Comparison of ENCODE assay signal across 15 cellular contexts in the genomic region with DNA sequence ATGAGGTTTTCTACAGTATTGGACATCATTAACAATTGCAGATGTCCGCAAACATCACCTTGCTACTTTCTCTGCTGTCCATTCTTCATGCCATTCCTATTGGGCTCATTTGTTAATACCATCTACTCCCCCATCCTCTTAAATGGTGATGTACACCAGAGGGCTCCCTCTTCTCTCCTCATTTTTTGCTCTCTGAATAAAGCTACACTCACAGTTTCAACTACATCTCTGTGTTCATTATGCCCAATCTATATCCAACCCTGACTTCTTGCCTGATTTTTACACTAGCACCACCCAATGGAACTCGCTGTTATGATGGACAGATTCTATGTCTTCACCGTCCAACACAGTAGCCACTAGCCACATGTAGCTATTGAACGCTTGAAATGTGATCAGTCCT.
"Had no signal": no experiment of that assay in that cellular context is flagged by ENCODE, and none has a peak within 500 bp of the region (broad histone marks: within the 10 kb centered on the region; RNA-seq: fewer than 3 reads in every experiment).

No MANE protein-coding gene starts in this region.

- H3K27me3 Mint-ChIP-seq: activated CD4-positive, alpha-beta T cell treated with anti-CD3 and anti-CD28 coated beads, Interleukin-2, amount 10 ng/mL, durations not matched to agents 7 days and 5 days; activated naive CD8-positive, alpha-beta T cell treated with anti-CD3 and anti-CD28 coated beads for 36 hours; central memory CD8-positive, alpha-beta T cell; stimulated activated memory B cell treated with anti-CD40 and anti-IgM and Interleukin-4, amounts not matched to agents 10 μg/mL and 1 μg/mL and 100 μg/mL, for 72 hours had no signal

- H3K9me3 Mint-ChIP-seq: stimulated activated memory B cell treated with anti-CD40 and anti-IgM and Interleukin-4, amounts not matched to agents 10 μg/mL and 1 μg/mL and 100 μg/mL, for 72 hours had no signal

- ATAC-seq: heart left ventricle; left cardiac atrium; lower lobe of right lung; stimulated activated memory B cell treated with anti-CD40 and anti-IgM and Interleukin-4, amounts not matched to agents 10 μg/mL and 1 μg/mL and 100 μg/mL, for 72 hours; WTC11 had no signal

- H3K4me1 Mint-ChIP-seq: activated CD4-positive, alpha-beta T cell treated with anti-CD3 and anti-CD28 coated beads, Interleukin-2, amount 10 ng/mL, durations not matched to agents 7 days and 5 days; activated naive CD8-positive, alpha-beta T cell treated with anti-CD3 and anti-CD28 coated beads for 36 hours; central memory CD8-positive, alpha-beta T cell; stimulated activated memory B cell treated with anti-CD40 and anti-IgM and Interleukin-4, amounts not matched to agents 10 μg/mL and 1 μg/mL and 100 μg/mL, for 72 hours; WTC11 had no signal

- H3K36me3 ChIP-seq: brain microvascular endothelial cell, heart left ventricle, lower lobe of right lung had no signal

- H3K27me3 ChIP-seq: brain microvascular endothelial cell, heart left ventricle had no signal

- H3K4me3 Mint-ChIP-seq: activated CD4-positive, alpha-beta T cell treated with anti-CD3 and anti-CD28 coated beads, Interleukin-2, amount 10 ng/mL, durations not matched to agents 7 days and 5 days; activated naive CD8-positive, alpha-beta T cell treated with anti-CD3 and anti-CD28 coated beads for 36 hours; activated T-helper 1 cell treated with anti-CD3 and anti-CD28 coated beads, Interleukin-12 subunit alpha, Interleukin-12 subunit beta, Interleukin-2, Interleukin-4 antibody, amounts not matched to agents 30 ng/mL and 10 ng/mL and 1 ng/mL, durations not matched to agents 14 hours and 24 hours and 36 hours; central memory CD8-positive, alpha-beta T cell; nephron; stimulated activated memory B cell treated with anti-CD40 and anti-IgM and Interleukin-4, amounts not matched to agents 10 μg/mL and 1 μg/mL and 100 μg/mL, for 72 hours; WTC11 had no signal

- H3K27ac Mint-ChIP-seq: activated CD4-positive, alpha-beta T cell treated with anti-CD3 and anti-CD28 coated beads, Interleukin-2, amount 10 ng/mL, durations not matched to agents 7 days and 5 days; activated naive CD8-positive, alpha-beta T cell treated with anti-CD3 and anti-CD28 coated beads for 36 hours; activated T-helper 1 cell treated with anti-CD3 and anti-CD28 coated beads, Interleukin-12 subunit alpha, Interleukin-12 subunit beta, Interleukin-2, Interleukin-4 antibody, amounts not matched to agents 30 ng/mL and 10 ng/mL and 1 ng/mL, durations not matched to agents 14 hours and 24 hours and 36 hours; nephron; stimulated activated memory B cell treated with anti-CD40 and anti-IgM and Interleukin-4, amounts not matched to agents 10 μg/mL and 1 μg/mL and 100 μg/mL, for 72 hours; WTC11 had no signal

- H3K27ac ChIP-seq: brain microvascular endothelial cell, heart left ventricle, lower lobe of right lung had no signal

- H3K36me3 Mint-ChIP-seq: activated naive CD8-positive, alpha-beta T cell treated with anti-CD3 and anti-CD28 coated beads for 36 hours; stimulated activated memory B cell treated with anti-CD40 and anti-IgM and Interleukin-4, amounts not matched to agents 10 μg/mL and 1 μg/mL and 100 μg/mL, for 72 hours; WTC11 had no signal

- H3K4me1 ChIP-seq: heart left ventricle, lower lobe of right lung had no signal

- H3K4me3 ChIP-seq: heart left ventricle, lower lobe of right lung had no signal

- DNase-seq: activated CD4-positive, alpha-beta T cell treated with anti-CD3 and anti-CD28 coated beads, Interleukin-2, amount 10 ng/mL, durations not matched to agents 7 days and 5 days; activated naive CD8-positive, alpha-beta T cell treated with anti-CD3 and anti-CD28 coated beads for 36 hours; brain microvascular endothelial cell; effector CD8-positive, alpha-beta T cell; foreskin melanocyte; heart left ventricle; left cardiac atrium; lower lobe of right lung; nucleus accumbens; stimulated activated CD4-positive, alpha-beta T cell treated with anti-CD3 and anti-CD28 coated beads, Interleukin-2, amount 100 ng/mL, for 48 hours had no signal
